2 cellular contexts compared by ENCODE assay signal in the genomic region with DNA sequence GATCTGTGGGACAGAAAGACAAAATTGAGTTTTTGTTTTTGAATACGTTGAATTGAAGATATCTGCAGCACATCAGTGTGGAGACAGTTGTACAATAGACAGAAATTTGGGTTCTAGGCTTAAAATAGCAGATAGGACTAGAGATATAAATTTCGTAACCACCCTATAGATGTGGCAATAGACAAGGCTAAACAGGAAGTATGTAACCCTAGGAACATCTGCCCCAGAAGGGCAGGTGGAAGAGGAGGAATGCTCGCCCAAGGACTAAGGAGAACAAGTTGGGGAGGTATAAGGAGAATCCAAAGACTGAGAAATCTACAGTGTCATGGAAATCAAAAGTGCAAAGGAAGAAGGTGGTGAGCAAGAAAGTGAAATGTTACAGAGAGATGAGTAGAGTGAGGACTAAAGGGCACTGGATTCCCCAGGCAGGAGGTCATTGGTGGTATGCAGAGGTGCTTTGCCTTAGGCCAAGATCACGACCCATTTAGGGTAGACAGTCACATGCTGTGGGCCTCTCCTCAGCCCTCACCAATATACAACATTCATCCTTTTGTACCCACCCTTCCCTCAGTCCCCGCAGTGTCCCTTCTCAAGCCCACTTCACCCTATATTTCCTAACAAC.
TF ChIP-seq lines count a peak whose summit lies in the region.

No MANE protein-coding gene starts in this region.

TF ChIP-seq in IMR-90, 13 proteins besides CTCF, POLR2A, EP300 and RAD21 (continued from another document):
- TF ChIP-seq, protein P1, sequence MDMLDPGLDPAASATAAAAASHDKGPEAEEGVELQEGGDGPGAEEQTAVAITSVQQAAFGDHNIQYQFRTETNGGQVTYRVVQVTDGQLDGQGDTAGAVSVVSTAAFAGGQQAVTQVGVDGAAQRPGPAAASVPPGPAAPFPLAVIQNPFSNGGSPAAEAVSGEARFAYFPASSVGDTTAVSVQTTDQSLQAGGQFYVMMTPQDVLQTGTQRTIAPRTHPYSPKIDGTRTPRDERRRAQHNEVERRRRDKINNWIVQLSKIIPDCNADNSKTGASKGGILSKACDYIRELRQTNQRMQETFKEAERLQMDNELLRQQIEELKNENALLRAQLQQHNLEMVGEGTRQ (IDR thresholded peaks at IDR 0.05; ENCODE audit: low read depth, low read length), result no peak

TF ChIP-seq in HepG2, 621 proteins besides CTCF, POLR2A, EP300 and RAD21:
- TF ChIP-seq, protein P2, sequence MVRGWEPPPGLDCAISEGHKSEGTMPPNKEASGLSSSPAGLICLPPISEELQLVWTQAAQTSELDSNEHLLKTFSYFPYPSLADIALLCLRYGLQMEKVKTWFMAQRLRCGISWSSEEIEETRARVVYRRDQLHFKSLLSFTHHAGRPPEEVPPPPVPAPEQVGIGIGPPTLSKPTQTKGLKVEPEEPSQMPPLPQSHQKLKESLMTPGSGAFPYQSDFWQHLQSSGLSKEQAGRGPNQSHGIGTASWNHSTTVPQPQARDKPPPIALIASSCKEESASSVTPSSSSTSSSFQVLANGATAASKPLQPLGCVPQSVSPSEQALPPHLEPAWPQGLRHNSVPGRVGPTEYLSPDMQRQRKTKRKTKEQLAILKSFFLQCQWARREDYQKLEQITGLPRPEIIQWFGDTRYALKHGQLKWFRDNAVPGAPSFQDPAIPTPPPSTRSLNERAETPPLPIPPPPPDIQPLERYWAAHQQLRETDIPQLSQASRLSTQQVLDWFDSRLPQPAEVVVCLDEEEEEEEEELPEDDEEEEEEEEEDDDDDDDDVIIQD (CRISPR knock-in tag; IDR thresholded peaks at IDR 0.05; ENCODE audit: low read depth), result peak; percentile 19; the same call in 1 of the 2 replicates
- no peak for TF ChIP-seq HNRNPK (IDR thresholded peaks at IDR 0.05; ENCODE audit: low read depth, low read length, poor library complexity, severe bottlenecking)
- TF ChIP-seq CEBPB (IDR thresholded peaks at IDR 0.05; ENCODE audit: borderline replicate concordance, low read depth, low read length), result peak; percentile 86
- TF ChIP-seq CEBPG (CRISPR knock-in tag; IDR thresholded peaks at IDR 0.05), result peak; percentile 48
- no peak for TF ChIP-seq ZNF335 (CRISPR knock-in tag; IDR thresholded peaks at IDR 0.05)
